ENCODE assay signal across 10 cellular contexts in the genomic region with DNA sequence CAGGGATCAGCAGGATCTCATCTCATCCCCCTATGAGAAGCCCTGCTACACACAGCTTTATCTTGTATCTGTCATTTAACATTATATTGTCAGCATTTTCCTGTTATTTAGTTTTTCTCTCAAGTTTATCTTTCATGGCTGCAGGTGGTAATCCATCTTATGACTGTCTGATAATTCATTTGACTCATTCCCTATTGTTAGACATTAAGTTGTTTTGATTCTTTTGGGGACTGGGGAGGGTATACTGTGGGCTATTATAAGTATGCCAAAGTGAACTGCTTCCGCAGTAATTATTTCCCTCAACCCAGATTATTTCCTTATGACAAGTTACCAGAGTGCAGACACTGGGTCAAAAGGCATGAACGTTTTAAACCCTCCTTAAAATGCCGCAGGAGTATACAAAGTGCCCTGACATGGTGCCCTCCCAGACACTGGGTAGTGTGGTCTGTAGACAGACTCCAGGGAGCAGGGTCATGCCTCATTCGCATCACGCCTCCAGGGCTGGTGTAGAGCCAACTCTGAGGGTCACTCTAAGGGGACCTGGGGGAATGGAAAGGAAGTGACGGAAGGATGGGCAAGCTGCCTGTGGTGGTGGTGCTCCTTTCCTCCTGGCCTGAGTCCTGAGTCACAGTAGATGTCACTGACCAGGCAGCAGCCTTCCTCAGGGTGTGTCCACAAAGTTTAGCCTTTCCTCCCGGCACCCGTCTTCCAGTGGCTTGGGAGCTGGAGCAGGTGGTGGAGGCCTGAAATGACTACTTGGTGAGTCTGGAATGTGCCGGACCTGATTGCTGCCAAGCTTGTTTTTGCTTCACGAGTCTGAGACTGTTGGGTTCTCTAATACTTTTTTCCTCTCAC. TPM values are rescaled to one million over a fixed set of nuclear protein-coding genes. Genes with fewer than 3 reads are reported as not detected.
A peak's percentile ranks its signal among the peaks of the same experiment; 100 is the strongest.
DNase-seq lines count a peak whose midpoint lies in the region; ATAC-seq, FAIRE-seq and TF ChIP-seq lines count a peak whose summit lies in the region.
"Had no signal": no experiment of that assay in that cellular context is flagged by ENCODE, and none has a peak within 500 bp of the region (broad histone marks: within the 10 kb centered on the region; RNA-seq: fewer than 3 reads in every experiment).

No MANE protein-coding gene starts in this region.

- H3K4me1 ChIP-seq in pancreas (peaks cover 20 to 41% (median 34%) of the 10 kb centered on the region in 3 donors), ascending aorta (no peaks in the 10 kb centered on the region)

- intact Hi-C loops in pancreas (cut with DNase I) (no loop called here), ascending aorta (cut with DNase I) (no loop called here), posterior cingulate gyrus (cut with DNase I) (no loop called here)

- FAIRE-seq in pancreas (lab: Jason Lieb, UNC), result no peak

- H3K36me3 ChIP-seq in pancreas, result no peaks in the 10 kb centered on the region
- no peaks in the 10 kb centered on the region for H3K36me3 ChIP-seq in ascending aorta

- ATAC-seq in pancreas (peak; percentile 80 to 90 (median 86)), GM18867 (IDR thresholded peaks at IDR 0.05; ENCODE audit: unreplicated experiment) (no peak)

- no peak for TF ChIP-seq CTCF in fibroblast of the aortic adventitia (IDR thresholded peaks at IDR 0.05; ENCODE audit: insufficient read depth, low read length)
- no peak for TF ChIP-seq CTCF in pancreas (IDR thresholded peaks at IDR 0.05)
- TF ChIP-seq CTCF in ascending aorta (IDR thresholded peaks at IDR 0.05), result no peak

- peak; percentile 72 for DNase-seq in DMS53 (lab: John Stamatoyannopoulos, UW)
- peak; percentile 67 for DNase-seq in NCI-H2196 treated with DMSO at 0.1 percent for 48 hours (lab: John Stamatoyannopoulos, UW; ENCODE audit: unreplicated experiment)
- peak; percentile 33 for DNase-seq in fibroblast of the aortic adventitia (ENCODE audit: low read depth)
- peak; percentile 74 to 92 (median 88) for DNase-seq in pancreas
- no peak for DNase-seq in NCI-H2107 (lab: John Stamatoyannopoulos, UW)
- no peak for DNase-seq in ascending aorta (ENCODE audit: low spot score in 2 of 2)
- no peak for DNase-seq in posterior cingulate gyrus
- DNase-seq: activated effector memory CD4-positive, alpha-beta T cell treated with anti-CD3 and anti-CD28 coated beads, Interleukin-2, amount 50 U/mL, for 16 hours; HFFc6 had no signal

- H3K4me3 ChIP-seq in fibroblast of the aortic adventitia (ENCODE audit: low read depth, low read length), result no peak overlapping the region
- H3K4me3 ChIP-seq in pancreas, result peak overlapping the region in 1 of 4 donors; percentile 15
- no peak overlapping the region for H3K4me3 ChIP-seq in ascending aorta

- H3K9me3 ChIP-seq in pancreas (no peaks in the 10 kb centered on the region), ascending aorta (no peaks in the 10 kb centered on the region)

- peak overlapping the region; percentile 37 to 86 (median 62) for H3K27ac ChIP-seq in pancreas
- H3K27ac ChIP-seq in ascending aorta, result no peak overlapping the region

- H3K27me3 ChIP-seq in pancreas (no peaks in the 10 kb centered on the region), ascending aorta (no peaks in the 10 kb centered on the region)

- 42 to 44% methylated on average over 10 of the region's 10 CpGs for WGBS in pancreas, 2 donors

RNA-seq across cellular contexts. Expression of a gene that starts 11.6 kb away (rescaled TPM):
- total RNA-seq in fibroblast of the aortic adventitia (ENCODE audit: low replicate concordance) (0.90 TPM in 1 of 2 replicates, not detected in the other), pancreas (10 to 100 TPM in 3 of 6 donors, 1 to 10 TPM in 3; 7.6 to 12.7 (median 10.2) TPM), ascending aorta (7.3 TPM)
- 1 to 10 TPM; 4.4 to 5.1 TPM for polyA plus RNA-seq in pancreas

Comparison
In these comparisons a context has a peak if more than half of its experiments do, and no peak if none do; other contexts are left out.
1. DNase-seq: peak in DMS53 (single experiment), NCI-H2196 treated with DMSO at 0.1 percent for 48 hours (single experiment), fibroblast of the aortic adventitia (single experiment) and pancreas (6 of 6); none in NCI-H2107 (single experiment), ascending aorta (0 of 2) and posterior cingulate gyrus (0 of 10).
2. H3K27ac ChIP-seq: peak in pancreas (4 of 4); none in ascending aorta (0 of 2).